34 cellular contexts compared by ENCODE assay signal in genomic region chr12:89497467-89497866, GRCh38. TPM values are rescaled to one million over a fixed set of nuclear protein-coding genes. Genes with fewer than 3 reads are reported as not detected.
A peak's percentile ranks its signal among the peaks of the same experiment; 100 is the strongest.
DNase-seq lines count a peak whose midpoint lies in the region; ATAC-seq and TF ChIP-seq lines count a peak whose summit lies in the region.
"Had no signal": no experiment of that assay in that cellular context is flagged by ENCODE, and none has a peak within 500 bp of the region (broad histone marks: within the 10 kb centered on the region; RNA-seq: fewer than 3 reads in every experiment).

No MANE protein-coding gene starts in this region.

- POLR2A ChIA-PET in WTC11 (lab: Charles Lee): no interaction called here

- H3K36me3 Mint-ChIP-seq in WTC11: peaks cover 10% of the 10 kb centered on the region

- CTCF ChIA-PET in WTC11 (lab: Charles Lee): no interaction called here

- WGBS in esophagus muscularis mucosa: 91% methylated on average over 4 of the region's 4 CpGs

- no peaks in the 10 kb centered on the region for H3K27me3 Mint-ChIP-seq in WTC11 (ENCODE audit: low read depth)
- H3K27me3 Mint-ChIP-seq: activated CD4-positive, alpha-beta memory T cell treated with anti-CD3 and anti-CD28 coated beads for 36 hours; activated naive CD8-positive, alpha-beta T cell treated with anti-CD3 and anti-CD28 coated beads, Interleukin-2, amount 50 U/mL, for 24 hours; B cell; CD4-positive, alpha-beta memory T cell; central memory CD8-positive, alpha-beta T cell; dendritic cell treated with granulocyte-macrophage colony-stimulating factor and Interleukin-4, amounts not matched to agents 40 ng/mL and 50 ng/mL, for 4 days; naive thymus-derived CD8-positive, alpha-beta T cell; stimulated activated naive CD8-positive, alpha-beta T cell treated with anti-CD3 and anti-CD28 coated beads, Interleukin-15, Interleukin-2, amounts not matched to agents 100 ng/mL and 50 ng/mL, for 24 hours had no signal

- no peaks in the 10 kb centered on the region for H3K27me3 ChIP-seq in esophagus muscularis mucosa
- H3K27me3 ChIP-seq: left lung, tibial artery had no signal

- DNase-seq in WTC11 (ENCODE audit: low spot score) (no peak), esophagus muscularis mucosa (ENCODE audit: extremely low spot score) (peak; percentile 50), kidney glomerular epithelial cell (lab: John Stamatoyannopoulos, UW) (peak; percentile 23), sciatic nerve (ENCODE audit: low spot score) (no peak), NCI-H2196 (lab: John Stamatoyannopoulos, UW; ENCODE audit: unreplicated experiment) (no peak)
- DNase-seq in stimulated activated CD4-positive, alpha-beta T cell treated with anti-CD3 and anti-CD28 coated beads, Interleukin-4, amount 100 ng/mL, for 24 hours: no peak
- DNase-seq: ACHN; activated CD4-positive, alpha-beta memory T cell treated with anti-CD3 and anti-CD28 coated beads for 36 hours; activated CD4-positive, alpha-beta T cell treated with anti-CD3 and anti-CD28 coated beads for 1 hour; activated naive CD8-positive, alpha-beta T cell treated with anti-CD3 and anti-CD28 coated beads, Interleukin-2, amount 50 U/mL, for 24 hours; activated T-cell treated with anti-CD3 and anti-CD28 coated beads, Interleukin-2, amount 50 U/mL, for 72 hours; CD4-positive, alpha-beta memory T cell; DMS 273 treated with DMSO at 0.1 percent for 48 hours; GOT3; HFFc6; hypothalamus; immature natural killer cell; left lung; midbrain; naive thymus-derived CD8-positive, alpha-beta T cell; NCI-H1048; NCI-H1930; NCI-H2227 treated with DMSO at 0.1 percent for 48 hours; occipital lobe; PC-9; stimulated activated CD4-positive, alpha-beta T cell treated with anti-CD3 and anti-CD28 coated beads, Interleukin-1b, Interleukin-23, amount 100 ng/mL, for 48 hours; T-helper 2 cell; tibial artery had no signal

- TF ChIP-seq EP300 in esophagus muscularis mucosa (IDR thresholded peaks at IDR 0.05): no peak

- H3K27ac Mint-ChIP-seq in WTC11: no peak overlapping the region; the same call in 1 of the 2 replicates
- H3K27ac Mint-ChIP-seq: activated CD4-positive, alpha-beta memory T cell treated with anti-CD3 and anti-CD28 coated beads for 36 hours; activated naive CD8-positive, alpha-beta T cell treated with anti-CD3 and anti-CD28 coated beads, Interleukin-2, amount 50 U/mL, for 24 hours; activated T-cell treated with anti-CD3 and anti-CD28 coated beads, Interleukin-2, amount 50 U/mL, for 72 hours; B cell; CD4-positive, alpha-beta memory T cell; dendritic cell treated with granulocyte-macrophage colony-stimulating factor and Interleukin-4, amounts not matched to agents 40 ng/mL and 50 ng/mL, for 4 days; HFFc6; immature natural killer cell; naive thymus-derived CD8-positive, alpha-beta T cell; stimulated activated naive CD8-positive, alpha-beta T cell treated with anti-CD3 and anti-CD28 coated beads, Interleukin-15, Interleukin-2, amounts not matched to agents 100 ng/mL and 50 ng/mL, for 24 hours had no signal

- TF ChIP-seq POLR2A in esophagus muscularis mucosa (IDR thresholded peaks at IDR 0.05; ENCODE audit: low read depth): no peak

- no peaks in the 10 kb centered on the region for H3K36me3 ChIP-seq in esophagus muscularis mucosa

- no peak overlapping the region for H3K4me3 ChIP-seq in esophagus muscularis mucosa
- H3K4me3 ChIP-seq: left lung, PC-9, smooth muscle cell, tibial artery had no signal

- no peaks in the 10 kb centered on the region for H3K4me1 ChIP-seq in esophagus muscularis mucosa
- H3K4me1 ChIP-seq: left lung, tibial artery had no signal

- intact Hi-C loops in esophagus muscularis mucosa (cut with DNase I) (no loop called here), sciatic nerve (cut with DNase I) (no loop called here)

- no peak for TF ChIP-seq CTCF in WTC11 (IDR thresholded peaks at IDR 0.05)
- TF ChIP-seq CTCF in esophagus muscularis mucosa (IDR thresholded peaks at IDR 0.05): no peak

- H3K9me3 ChIP-seq in esophagus muscularis mucosa: no peaks in the 10 kb centered on the region
- H3K9me3 ChIP-seq: left lung, tibial artery had no signal

- H3K4me1 Mint-ChIP-seq in WTC11: peaks cover 6% of the 10 kb centered on the region; the same call in 1 of the 2 replicates

- peaks cover 5% of the 10 kb centered on the region for H3K9me3 Mint-ChIP-seq in WTC11
- H3K9me3 Mint-ChIP-seq: activated CD4-positive, alpha-beta memory T cell treated with anti-CD3 and anti-CD28 coated beads for 36 hours; activated naive CD8-positive, alpha-beta T cell treated with anti-CD3 and anti-CD28 coated beads, Interleukin-2, amount 50 U/mL, for 24 hours; CD4-positive, alpha-beta memory T cell; central memory CD8-positive, alpha-beta T cell; dendritic cell treated with granulocyte-macrophage colony-stimulating factor and Interleukin-4, amounts not matched to agents 40 ng/mL and 50 ng/mL, for 4 days; HFFc6; immature natural killer cell; naive thymus-derived CD8-positive, alpha-beta T cell; stimulated activated naive CD8-positive, alpha-beta T cell treated with anti-CD3 and anti-CD28 coated beads, Interleukin-15, Interleukin-2, amounts not matched to agents 100 ng/mL and 50 ng/mL, for 24 hours had no signal

- peak; percentile 34; the same call in 1 of the 2 replicates for ATAC-seq in WTC11
- ATAC-seq in sciatic nerve: peak; percentile 84
- ATAC-seq in HG03342 (IDR thresholded peaks at IDR 0.05; ENCODE audit: unreplicated experiment): no peak
- ATAC-seq: activated naive CD8-positive, alpha-beta T cell treated with anti-CD3 and anti-CD28 coated beads, Interleukin-2, amount 50 U/mL, for 24 hours; activated T-cell treated with anti-CD3 and anti-CD28 coated beads, Interleukin-2, amount 50 U/mL, for 72 hours; left lung; naive thymus-derived CD8-positive, alpha-beta T cell had no signal

- H3K27ac ChIP-seq in esophagus muscularis mucosa (replicated peaks in 1 of 4): no peak overlapping the region
- H3K27ac ChIP-seq: left lung, PC-9, tibial artery had no signal

- H3K4me3 Mint-ChIP-seq in WTC11: no peak overlapping the region
- H3K4me3 Mint-ChIP-seq: activated CD4-positive, alpha-beta memory T cell treated with anti-CD3 and anti-CD28 coated beads for 36 hours; activated naive CD8-positive, alpha-beta T cell treated with anti-CD3 and anti-CD28 coated beads, Interleukin-2, amount 50 U/mL, for 24 hours; activated T-cell treated with anti-CD3 and anti-CD28 coated beads, Interleukin-2, amount 50 U/mL, for 72 hours; B cell; CD4-positive, alpha-beta memory T cell; central memory CD8-positive, alpha-beta T cell; dendritic cell treated with granulocyte-macrophage colony-stimulating factor and Interleukin-4, amounts not matched to agents 40 ng/mL and 50 ng/mL, for 4 days; HFFc6; immature natural killer cell; naive thymus-derived CD8-positive, alpha-beta T cell; stimulated activated naive CD8-positive, alpha-beta T cell treated with anti-CD3 and anti-CD28 coated beads, Interleukin-15, Interleukin-2, amounts not matched to agents 100 ng/mL and 50 ng/mL, for 24 hours had no signal

TF ChIP-seq in WTC11, 78 proteins besides CTCF, POLR2A, EP300 and RAD21 (continues in another document):
- TF ChIP-seq HMGXB4 (CRISPR knock-in tag; IDR thresholded peaks at IDR 0.05) (no peak), OVOL2 (CRISPR knock-in tag; IDR thresholded peaks at IDR 0.05; ENCODE audit: borderline replicate concordance) (no peak), TP53 (CRISPR knock-in tag; IDR thresholded peaks at IDR 0.05) (no peak), CBFB (CRISPR knock-in tag; IDR thresholded peaks at IDR 0.05; ENCODE audit: low read depth) (no peak), ZNF423 (CRISPR knock-in tag; IDR thresholded peaks at IDR 0.05) (no peak), NFYB (CRISPR knock-in tag; conservative IDR thresholded peaks at IDR 0.05; ENCODE audit: low read depth) (no peak), ELF4 (CRISPR knock-in tag; IDR thresholded peaks at IDR 0.05; ENCODE audit: low read depth) (no peak), FOXJ3 (CRISPR knock-in tag; IDR thresholded peaks at IDR 0.05; ENCODE audit: borderline replicate concordance) (no peak), GRHL2 (CRISPR knock-in tag; IDR thresholded peaks at IDR 0.05; ENCODE audit: insufficient replicate concordance, severe bottlenecking) (no peak), SOX15 (CRISPR knock-in tag; IDR thresholded peaks at IDR 0.05) (no peak)
- TF ChIP-seq, protein P1, sequence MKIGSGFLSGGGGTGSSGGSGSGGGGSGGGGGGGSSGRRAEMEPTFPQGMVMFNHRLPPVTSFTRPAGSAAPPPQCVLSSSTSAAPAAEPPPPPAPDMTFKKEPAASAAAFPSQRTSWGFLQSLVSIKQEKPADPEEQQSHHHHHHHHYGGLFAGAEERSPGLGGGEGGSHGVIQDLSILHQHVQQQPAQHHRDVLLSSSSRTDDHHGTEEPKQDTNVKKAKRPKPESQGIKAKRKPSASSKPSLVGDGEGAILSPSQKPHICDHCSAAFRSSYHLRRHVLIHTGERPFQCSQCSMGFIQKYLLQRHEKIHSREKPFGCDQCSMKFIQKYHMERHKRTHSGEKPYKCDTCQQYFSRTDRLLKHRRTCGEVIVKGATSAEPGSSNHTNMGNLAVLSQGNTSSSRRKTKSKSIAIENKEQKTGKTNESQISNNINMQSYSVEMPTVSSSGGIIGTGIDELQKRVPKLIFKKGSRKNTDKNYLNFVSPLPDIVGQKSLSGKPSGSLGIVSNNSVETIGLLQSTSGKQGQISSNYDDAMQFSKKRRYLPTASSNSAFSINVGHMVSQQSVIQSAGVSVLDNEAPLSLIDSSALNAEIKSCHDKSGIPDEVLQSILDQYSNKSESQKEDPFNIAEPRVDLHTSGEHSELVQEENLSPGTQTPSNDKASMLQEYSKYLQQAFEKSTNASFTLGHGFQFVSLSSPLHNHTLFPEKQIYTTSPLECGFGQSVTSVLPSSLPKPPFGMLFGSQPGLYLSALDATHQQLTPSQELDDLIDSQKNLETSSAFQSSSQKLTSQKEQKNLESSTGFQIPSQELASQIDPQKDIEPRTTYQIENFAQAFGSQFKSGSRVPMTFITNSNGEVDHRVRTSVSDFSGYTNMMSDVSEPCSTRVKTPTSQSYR (CRISPR knock-in tag; IDR thresholded peaks at IDR 0.05): no peak

RNA-seq across cellular contexts. Expression of gene GALNT4, which starts 27.1 kb away (rescaled TPM):
- 2.9 to 3.9 TPM (median 3.2 TPM) in 3 replicates for total RNA-seq in WTC11 (2021)
- total RNA-seq in esophagus muscularis mucosa: 1 to 10 TPM; 5.0 to 6.2 (median 5.4) TPM
- total RNA-seq in sciatic nerve: 5.7 TPM

RNA-seq across cellular contexts. Expression of gene POC1B, which starts 28.4 kb away (rescaled TPM):
- 17.8 to 22.2 TPM (median 21.3 TPM) in 3 replicates for total RNA-seq in WTC11 (2021)
- 10 to 100 TPM; 19.6 to 22.4 (median 20.0) TPM for total RNA-seq in esophagus muscularis mucosa
- total RNA-seq in sciatic nerve: 28.5 TPM

Comparison
In these comparisons a context has a peak if more than half of its experiments do, and no peak if none do; other contexts are left out.
1. DNase-seq: peak in esophagus muscularis mucosa (single experiment) and kidney glomerular epithelial cell (single experiment); none in WTC11 (single experiment), sciatic nerve (single experiment), stimulated activated CD4-positive, alpha-beta T cell treated with anti-CD3 and anti-CD28 coated beads, Interleukin-4, amount 100 ng/mL, for 24 hours (single experiment) and NCI-H2196 (single experiment).